8 cellular contexts compared by ENCODE assay signal in genomic region chr22:24555496-24556253, GRCh38. TPM values are rescaled to one million over a fixed set of nuclear protein-coding genes. Genes with fewer than 3 reads are reported as not detected.
DNase-seq lines count a peak whose midpoint lies in the region; ATAC-seq, FAIRE-seq and TF ChIP-seq lines count a peak whose summit lies in the region.

Gene SNRPD3 (plus strand): TSS chr22:24555999. CDS start chr22:24557675, 1,676 bp downstream.

- H3K9me3 Mint-ChIP-seq in activated naive CD8-positive, alpha-beta T cell treated with anti-CD3 and anti-CD28 coated beads, Interleukin-2, amount 50 U/mL, for 24 hours: no peaks in the 10 kb centered on the region

- H3K4me1 Mint-ChIP-seq in activated naive CD8-positive, alpha-beta T cell treated with anti-CD3 and anti-CD28 coated beads, Interleukin-2, amount 50 U/mL, for 24 hours: peaks cover 62% of the 10 kb centered on the region

- H3K27ac ChIP-seq in pancreas (peak within 1 kb of the TSS; percentile 94 to 98 (median 95)), thyroid gland (peak within 1 kb of the TSS; percentile 91 to 99 (median 98))

- H3K9me3 ChIP-seq in pancreas (no peaks in the 10 kb centered on the region), thyroid gland (no peaks in the 10 kb centered on the region)

- no peaks in the 10 kb centered on the region for H3K27me3 Mint-ChIP-seq in activated naive CD8-positive, alpha-beta T cell treated with anti-CD3 and anti-CD28 coated beads, Interleukin-2, amount 50 U/mL, for 24 hours

- TF ChIP-seq CTCF in GM12865 (IDR thresholded peaks at IDR 0.05; ENCODE audit: insufficient read depth, low read depth, low read length, missing control alignments) (no peak), pancreas (IDR thresholded peaks at IDR 0.05) (no peak), thyroid gland (IDR thresholded peaks at IDR 0.05) (peak in 4 of 6 experiments; percentile 29 to 43 (median 42))

- WGBS in pancreas, 2 donors: 0 to 1% methylated on average over 46 of the region's 46 CpGs
- whole genome bisulfite sequencing in thyroid gland, 2 donors: 1 to 2% methylated on average over 28 to 29 of the region's 46 CpGs

- peaks cover 16 to 28% (median 22%) of the 10 kb centered on the region in 3 donors for H3K4me1 ChIP-seq in pancreas
- peaks cover 22 to 27% of the 10 kb centered on the region in 2 donors for H3K4me1 ChIP-seq in thyroid gland

- FAIRE-seq in pancreas (lab: Jason Lieb, UNC): no peak

- H3K27ac Mint-ChIP-seq in activated naive CD8-positive, alpha-beta T cell treated with anti-CD3 and anti-CD28 coated beads, Interleukin-2, amount 50 U/mL, for 24 hours: peak within 1 kb of the TSS; percentile 99

- peak; percentile 55 for ATAC-seq in HG02678 (IDR thresholded peaks at IDR 0.05; ENCODE audit: unreplicated experiment)
- ATAC-seq in activated naive CD8-positive, alpha-beta T cell treated with anti-CD3 and anti-CD28 coated beads, Interleukin-2, amount 50 U/mL, for 24 hours: peak; percentile 67
- ATAC-seq in Right ventricle myocardium superior (ENCODE audit: poor library complexity): peak; percentile 81
- ATAC-seq in pancreas: peak; percentile 81 to 90 (median 84)

- H3K4me3 ChIP-seq in GM12865 (ENCODE audit: low read depth, low read length) (peak within 1 kb of the TSS; percentile 94), pancreas (peak within 1 kb of the TSS; percentile 57 to 95 (median 92)), thyroid gland (replicated peaks in 1 of 3) (peak within 1 kb of the TSS; percentile 77 to 99 (median 97))

- DNase-seq in GM12865 (ENCODE audit: low read depth) (peak; percentile 94), NCI-H128 (lab: John Stamatoyannopoulos, UW; ENCODE audit: unreplicated experiment) (peak; percentile 58), SW480 (ENCODE audit: low spot score) (peak; percentile 89), Right ventricle myocardium superior (peak; percentile 96), pancreas (peak; percentile 90 to 97 (median 92)), thyroid gland (peak; percentile 94)
- DNase-seq in activated naive CD8-positive, alpha-beta T cell treated with anti-CD3 and anti-CD28 coated beads, Interleukin-2, amount 50 U/mL, for 24 hours: peak; percentile 90

- intact Hi-C loops in Right ventricle myocardium superior (cut with DNase I): no loop called here
- intact Hi-C loops in pancreas (cut with DNase I): no loop called here
- intact Hi-C loops in thyroid gland (cut with DNase I): no loop called here

- H3K36me3 ChIP-seq in pancreas: peaks cover 0 to 10% (median 5%) of the 10 kb centered on the region in 3 donors
- H3K36me3 ChIP-seq in thyroid gland: peaks cover 12 to 14% of the 10 kb centered on the region in 2 donors

- TF ChIP-seq POLR2A in thyroid gland (IDR thresholded peaks at IDR 0.05): peak in 1 of 2 donors; percentile 53

- H3K27me3 ChIP-seq in pancreas: no peaks in the 10 kb centered on the region
- H3K27me3 ChIP-seq in thyroid gland: no peaks in the 10 kb centered on the region

- peaks cover 41% of the 10 kb centered on the region for H3K36me3 Mint-ChIP-seq in activated naive CD8-positive, alpha-beta T cell treated with anti-CD3 and anti-CD28 coated beads, Interleukin-2, amount 50 U/mL, for 24 hours (ENCODE audit: low read depth)

- H3K4me3 Mint-ChIP-seq in activated naive CD8-positive, alpha-beta T cell treated with anti-CD3 and anti-CD28 coated beads, Interleukin-2, amount 50 U/mL, for 24 hours: peak within 1 kb of the TSS; percentile 99

RNA-seq across cellular contexts. Expression of gene SNRPD3, which starts in this region (rescaled TPM):
- 63.1 TPM for total RNA-seq in Right ventricle myocardium superior
- 10 to 100 TPM; 15.9 to 36.1 (median 27.8) TPM for total RNA-seq in pancreas
- 10 to 100 TPM; 30.6 to 58.1 TPM for polyA plus RNA-seq in pancreas
- 100 to 1,000 TPM in 3 of 4 donors, 10 to 100 TPM in 1; 96.9 to 216 (median 145) TPM for total RNA-seq in thyroid gland

Comparison
In these comparisons a context has a peak if more than half of its experiments do, and no peak if none do; other contexts are left out.
1. Peak in every context shown above with its lines: DNase-seq, ATAC-seq, H3K4me3 ChIP-seq and H3K27ac ChIP-seq.
2. CTCF ChIP-seq: peak in thyroid gland (4 of 6); none in GM12865 (single experiment) and pancreas (0 of 4).